ENCODE assay signal across 8 cellular contexts in genomic region chr16:88454315-88455057, GRCh38. TPM values are rescaled to one million over a fixed set of nuclear protein-coding genes. Genes with fewer than 3 reads are reported as not detected.
DNase-seq lines count a peak whose midpoint lies in the region; TF ChIP-seq lines count a peak whose summit lies in the region.

No MANE protein-coding gene starts in this region.

- peaks cover 9% of the 10 kb centered on the region for H3K23me2 ChIP-seq in H9 (ENCODE audit: insufficient read length, low read depth, low read length, poor library complexity, severe bottlenecking)

- H2AK5ac ChIP-seq in H9 (ENCODE audit: insufficient read length, low read length): no peak overlapping the region

- H2AFZ ChIP-seq in H9 (ENCODE audit: low read length): no peak overlapping the region

- H3K36me3 ChIP-seq in sigmoid colon: no peaks in the 10 kb centered on the region

- CTCF ChIA-PET in activated CD4-positive, alpha-beta memory T cell treated with anti-CD3 and anti-CD28 coated beads for 36 hours (lab: Charles Lee): interaction anchor here (1.2 to 1.5 kb wide), 3 partner anchors 17 to 112 kb away, joined by 3 to 4 read pairs (median 3); no protein-coding TSS in a partner anchor

- H3K36me3 Mint-ChIP-seq in H9 (ENCODE audit: insufficient read depth in 1 of 3, low read depth in 3 of 3): no peaks in the 10 kb centered on the region
- H3K36me3 Mint-ChIP-seq in activated CD4-positive, alpha-beta memory T cell treated with anti-CD3 and anti-CD28 coated beads for 36 hours: no peaks in the 10 kb centered on the region

- H3K79me1 ChIP-seq in H9 (ENCODE audit: insufficient read depth, low read depth, low read length, poor library complexity, severe bottlenecking): no peaks in the 10 kb centered on the region

- H3K56ac ChIP-seq in H9 (ENCODE audit: insufficient read length, low read depth, low read length): no peak overlapping the region

- no peak overlapping the region for H3K14ac ChIP-seq in H9 (ENCODE audit: insufficient read depth, low read length)

- H3K27me3 ChIP-seq in H9 (ENCODE audit: insufficient read depth, low read length) (peaks cover 34% of the 10 kb centered on the region), sigmoid colon (peaks cover 26 to 57% (median 47%) of the 10 kb centered on the region in 3 donors)

- no peak overlapping the region for H2BK15ac ChIP-seq in H9 (ENCODE audit: low read depth, low read length)

- H3K27ac ChIP-seq in H9 (ENCODE audit: insufficient read length, low read depth, low read length) (no peak overlapping the region), sigmoid colon (peak overlapping the region in 1 of 4 donors; percentile 11)

- H2BK12ac ChIP-seq in H9 (ENCODE audit: insufficient read length, low read depth, low read length): no peak overlapping the region

- TF ChIP-seq EP300 in sigmoid colon (IDR thresholded peaks at IDR 0.05): no peak

- no peak for TF ChIP-seq POLR2A in sigmoid colon (IDR thresholded peaks at IDR 0.05)

- H4K8ac ChIP-seq in H9 (replicated peaks; ENCODE audit: insufficient read length, low read depth, low read length): no peak overlapping the region

- no peak overlapping the region for H3K27ac Mint-ChIP-seq in H9
- H3K27ac Mint-ChIP-seq in activated CD4-positive, alpha-beta memory T cell treated with anti-CD3 and anti-CD28 coated beads for 36 hours: peak overlapping the region; percentile 94

- POLR2A ChIA-PET in activated CD4-positive, alpha-beta memory T cell treated with anti-CD3 and anti-CD28 coated beads for 36 hours (lab: Charles Lee): interaction anchor here (0.7 to 1.3 kb wide), 3 partner anchors 17 to 586 kb away, joined by 3 to 6 read pairs (median 3); partner anchors contain the start of gene SLC7A5

- H4K20me1 ChIP-seq in H9 (ENCODE audit: control insufficient read depth, insufficient read depth, insufficient read length): no peaks in the 10 kb centered on the region

- H2BK120ac ChIP-seq in H9 (ENCODE audit: low read depth, low read length, poor library complexity, severe bottlenecking): no peak overlapping the region

- no CpG with 5 or more reads among the region's 45 CpGs for WGBS in H9 (ENCODE audit: extremely low coverage, insufficient read length, low lambda C conversion rate)
- 2 to 5% methylated on average over 45 of the region's 45 CpGs for WGBS in sigmoid colon, 2 donors

- H4K91ac ChIP-seq in H9 (ENCODE audit: insufficient read length, low read depth, low read length): no peak overlapping the region

- H2BK5ac ChIP-seq in H9 (ENCODE audit: insufficient read length, low read length): no peak overlapping the region

- H3K4me3 Mint-ChIP-seq in H9: peak overlapping the region; percentile 44 to 75
- peak overlapping the region; percentile 88 for H3K4me3 Mint-ChIP-seq in activated CD4-positive, alpha-beta memory T cell treated with anti-CD3 and anti-CD28 coated beads for 36 hours

- H3K4me1 ChIP-seq in H9 (ENCODE audit: insufficient read depth, low read length) (no peaks in the 10 kb centered on the region), sigmoid colon (peaks cover 0 to 38% (median 35%) of the 10 kb centered on the region in 4 donors)

- no peak overlapping the region for H3K9ac ChIP-seq in H9 (ENCODE audit: extremely low read depth, insufficient read length, low read length)

- no peaks in the 10 kb centered on the region for H3K79me2 ChIP-seq in H9 (ENCODE audit: insufficient read depth, low read length)

- no peak for TF ChIP-seq CTCF in H9 (conservative IDR thresholded peaks at IDR 0.05)
- no peak for TF ChIP-seq CTCF in fibroblast of the aortic adventitia (IDR thresholded peaks at IDR 0.05; ENCODE audit: insufficient read depth, low read length)
- no peak for TF ChIP-seq CTCF in sigmoid colon (IDR thresholded peaks at IDR 0.05)

- DNase-seq in 8988T (peak; percentile 95), H9 (no peak), fibroblast of the aortic adventitia (ENCODE audit: low read depth) (no peak), sigmoid colon (no peak), NCI-H2171 (lab: John Stamatoyannopoulos, UW) (no peak), SKM-1 (lab: John Stamatoyannopoulos, UW; ENCODE audit: unreplicated experiment) (no peak), iPS-NIHi7 (ENCODE audit: extremely low spot score) (no peak)
- no peak for DNase-seq in activated CD4-positive, alpha-beta memory T cell treated with anti-CD3 and anti-CD28 coated beads for 36 hours

- H3T11ph ChIP-seq in H9 (ENCODE audit: low read length): no peak overlapping the region

- H3K4me1 Mint-ChIP-seq in H9: peaks cover 6 to 20% of the 10 kb centered on the region in 2 experiments; a peak in 3 of 4 replicates
- peaks cover 36% of the 10 kb centered on the region for H3K4me1 Mint-ChIP-seq in activated CD4-positive, alpha-beta memory T cell treated with anti-CD3 and anti-CD28 coated beads for 36 hours (ENCODE audit: low read depth)

- peak overlapping the region; percentile 71 for H3K4me3 ChIP-seq in fibroblast of the aortic adventitia (ENCODE audit: low read depth, low read length)
- peak overlapping the region; percentile 27 to 59 (median 55) for H3K4me3 ChIP-seq in sigmoid colon

- H3K9me3 Mint-ChIP-seq in H9: no peaks in the 10 kb centered on the region; a peak in 1 of 5 replicates
- no peaks in the 10 kb centered on the region for H3K9me3 Mint-ChIP-seq in activated CD4-positive, alpha-beta memory T cell treated with anti-CD3 and anti-CD28 coated beads for 36 hours

- no peak overlapping the region for H2BK20ac ChIP-seq in H9 (ENCODE audit: low read depth, low read length, poor library complexity, severe bottlenecking)

- no peak overlapping the region for H3K4ac ChIP-seq in H9 (ENCODE audit: low read depth, low read length)

- intact Hi-C loops in activated CD4-positive, alpha-beta memory T cell treated with anti-CD3 and anti-CD28 coated beads for 36 hours (cut with micrococcal nuclease): loop anchor here (5.0 to 10.0 kb wide), 7 partner anchors 73 to 1067 kb away; partner anchors contain the start of gene BANP
- intact Hi-C loops in sigmoid colon (cut with DNase I): loop anchor here (10.0 kb wide), 1 partner anchor 500 kb away; the partner anchor contains the start of gene BANP

- H3K18ac ChIP-seq in H9 (ENCODE audit: insufficient read length, low read depth, low read length): no peak overlapping the region

- H3K9me3 ChIP-seq in H9 (ENCODE audit: control insufficient read depth, low read depth, low read length) (no peaks in the 10 kb centered on the region), sigmoid colon (no peaks in the 10 kb centered on the region)

- H3K4me2 ChIP-seq in H9 (ENCODE audit: insufficient read depth, insufficient read length, low read length): peak overlapping the region; percentile 55

- no peak overlapping the region for H3K23ac ChIP-seq in H9 (ENCODE audit: insufficient read length, low read depth, low read length)

- H4K5ac ChIP-seq in H9 (ENCODE audit: insufficient read length, low read depth, low read length): no peak overlapping the region

- H3K27me3 Mint-ChIP-seq in H9 (ENCODE audit: low read depth): peaks cover 73% of the 10 kb centered on the region
- H3K27me3 Mint-ChIP-seq in activated CD4-positive, alpha-beta memory T cell treated with anti-CD3 and anti-CD28 coated beads for 36 hours: no peaks in the 10 kb centered on the region

RNA-seq across cellular contexts. Expression of gene ZFPM1, which starts 1.4 kb away (rescaled TPM):
- 3.6 and 4.7 TPM in 2 replicates for total RNA-seq in H9 (2021)
- total RNA-seq in activated CD4-positive, alpha-beta memory T cell treated with anti-CD3 and anti-CD28 coated beads for 36 hours: 10 to 100 TPM; 11.6 to 12.0 TPM
- 4.2 and 5.2 TPM in 2 replicates for total RNA-seq in fibroblast of the aortic adventitia (ENCODE audit: low replicate concordance)
- 1 to 10 TPM in 1 of 4 donors, under 1 TPM in 3; 0.27 to 2.5 (median 0.51) TPM for total RNA-seq in sigmoid colon
- polyA plus RNA-seq in sigmoid colon: 1 to 10 TPM in 2 of 3 donors, under 1 TPM in 1; 0.60 to 3.7 (median 1.2) TPM
